Comparison of ENCODE assay signal across 4 cellular contexts in genomic region chr3:161400650-161401049, GRCh38.
TF ChIP-seq lines count a peak whose summit lies in the region.

No MANE protein-coding gene starts in this region.

TF ChIP-seq in SK-N-SH, 30 proteins besides CTCF, POLR2A, EP300 and RAD21 (continued from another document):
- TF ChIP-seq FOXJ3 (CRISPR knock-in tag; IDR thresholded peaks at IDR 0.05): no peak
- no peak for TF ChIP-seq REST (IDR thresholded peaks at IDR 0.05; ENCODE audit: low read depth, low read length)
- no peak for TF ChIP-seq TCF12 (IDR thresholded peaks at IDR 0.05)
- TF ChIP-seq RCOR1 (IDR thresholded peaks at IDR 0.05; ENCODE audit: low read length): no peak
- TF ChIP-seq SMC3 (IDR thresholded peaks at IDR 0.05; ENCODE audit: low read depth, low read length): no peak

TF ChIP-seq in SK-N-SH treated with all-trans-retinoic acid at 6 μM for 48 hours, 23 proteins besides CTCF, POLR2A, EP300 and RAD21 (continued from another document):
- TF ChIP-seq ZNF70 (CRISPR knock-in tag; IDR thresholded peaks at IDR 0.05): no peak
- no peak for TF ChIP-seq RARB (CRISPR knock-in tag; IDR thresholded peaks at IDR 0.05)
- no peak for TF ChIP-seq ZFP30 (CRISPR knock-in tag; IDR thresholded peaks at IDR 0.05)
- TF ChIP-seq BACH2 (CRISPR knock-in tag; IDR thresholded peaks at IDR 0.05; ENCODE audit: borderline replicate concordance): no peak
- TF ChIP-seq SNAI2 (CRISPR knock-in tag; IDR thresholded peaks at IDR 0.05): no peak
- TF ChIP-seq ISL1 (CRISPR knock-in tag; IDR thresholded peaks at IDR 0.05): no peak
- TF ChIP-seq POU6F1 (CRISPR knock-in tag; IDR thresholded peaks at IDR 0.05; ENCODE audit: borderline replicate concordance, low read depth): no peak
- TF ChIP-seq ARNTL (CRISPR knock-in tag; IDR thresholded peaks at IDR 0.05; ENCODE audit: borderline replicate concordance, low read depth): no peak
- no peak for TF ChIP-seq OSR1 (CRISPR knock-in tag; IDR thresholded peaks at IDR 0.05)
- no peak for TF ChIP-seq PPARA (CRISPR knock-in tag; IDR thresholded peaks at IDR 0.05; ENCODE audit: borderline replicate concordance)
- TF ChIP-seq CSRNP3 (CRISPR knock-in tag; IDR thresholded peaks at IDR 0.05): no peak
- no peak for TF ChIP-seq GLIS3 (CRISPR knock-in tag; IDR thresholded peaks at IDR 0.05)
- TF ChIP-seq ZC3H10 (CRISPR knock-in tag; IDR thresholded peaks at IDR 0.05): no peak
TF ChIP-seq in SK-N-SH treated with all-trans-retinoic acid at 6 μM for 48 hours: peak in this region for 0.

TF ChIP-seq in GM23338, 12 proteins besides CTCF, POLR2A, EP300 and RAD21:
- TF ChIP-seq ETS1 (IDR thresholded peaks at IDR 0.05) (no peak), REST (IDR thresholded peaks at IDR 0.05; ENCODE audit: unreplicated experiment) (no peak), ZNF114 (CRISPR knock-in tag; IDR thresholded peaks at IDR 0.05) (no peak), NANOG (IDR thresholded peaks at IDR 0.05; ENCODE audit: borderline replicate concordance) (no peak), STAT1 (IDR thresholded peaks at IDR 0.05; ENCODE audit: unreplicated experiment) (no peak), ZNF331 (CRISPR knock-in tag; IDR thresholded peaks at IDR 0.05; ENCODE audit: low read depth) (no peak), JUNB (IDR thresholded peaks at IDR 0.05; ENCODE audit: unreplicated experiment) (no peak), CREB1 (CRISPR knock-in tag; IDR thresholded peaks at IDR 0.05; ENCODE audit: low read depth) (no peak), POLR2AphosphoS5 (IDR thresholded peaks at IDR 0.05; ENCODE audit: low read depth) (no peak)

TF ChIP-seq in liver, 16 proteins besides CTCF, POLR2A, EP300 and RAD21 (continued from another document):
- no peak for TF ChIP-seq TAF1 (conservative IDR thresholded peaks at IDR 0.05)
- no peak for TF ChIP-seq YY1 (IDR thresholded peaks at IDR 0.05)
- TF ChIP-seq RXRA (IDR thresholded peaks at IDR 0.05): no peak
